Comparison of ENCODE assay signal across 8 cellular contexts in the genomic region with DNA sequence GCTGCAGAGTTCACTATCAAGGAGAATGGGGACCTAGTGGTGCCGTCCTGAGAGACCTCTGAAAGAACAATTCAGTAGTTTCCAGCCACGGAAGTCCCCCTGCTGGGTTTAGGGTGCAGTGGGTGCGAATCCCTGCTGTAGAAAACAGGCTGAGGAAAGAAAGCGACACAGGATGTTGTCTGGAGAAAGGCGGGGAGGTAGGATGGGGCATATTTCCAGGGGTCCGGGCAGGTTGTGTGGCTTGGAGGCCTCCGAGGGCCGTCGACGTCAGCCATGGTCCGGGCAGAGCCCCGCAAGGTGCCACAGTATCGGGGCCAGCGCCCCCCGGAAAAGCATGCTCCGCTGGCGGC. TPM values are rescaled to one million over a fixed set of nuclear protein-coding genes. Genes with fewer than 3 reads are reported as not detected.
DNase-seq lines count a peak whose midpoint lies in the region; ATAC-seq and TF ChIP-seq lines count a peak whose summit lies in the region.

No MANE protein-coding gene starts in this region.

- peaks cover 51% of the 10 kb centered on the region for H3K79me2 ChIP-seq in PC-3 (ENCODE audit: low read length)

- peaks cover 26% of the 10 kb centered on the region for H4K20me1 ChIP-seq in PC-3 (ENCODE audit: low read length)

- intact Hi-C loops in PC-3 (cut with micrococcal nuclease) (loop anchor here (1.0 to 2.0 kb wide), 5 partner anchors 14 to 96 kb away; a partner anchor contains a TSS), heart left ventricle (cut with DNase I) (loop anchor here in 6 of 10 donors (1.0 to 10.0 kb wide), 7 partner anchors 24 to 206 kb away; a partner anchor contains a TSS), sciatic nerve (cut with DNase I) (loop anchor here (5.0 kb wide), 1 partner anchor 93 kb away; no protein-coding TSS in a partner anchor)

- H3K27me3 ChIP-seq in PC-3 (ENCODE audit: low read length) (no peaks in the 10 kb centered on the region), heart left ventricle (no peaks in the 10 kb centered on the region)

- H3K4me1 ChIP-seq in PC-3 (ENCODE audit: insufficient read depth, low read length) = peaks cover 21% of the 10 kb centered on the region
- peaks cover 0 to 63% (median 34%) of the 10 kb centered on the region in 12 donors for H3K4me1 ChIP-seq in heart left ventricle

- peak overlapping the region; percentile 99 for H3K9ac ChIP-seq in PC-3 (ENCODE audit: low read length)

- H2AFZ ChIP-seq in PC-3 (ENCODE audit: low read length) = peak overlapping the region; percentile 81

- H3K9me2 ChIP-seq in PC-3 (replicated peaks; ENCODE audit: low read length) = no peaks in the 10 kb centered on the region

- no peak; the same call in 1 of the 2 replicates for TF ChIP-seq CTCF in PC-3 (conservative IDR thresholded peaks at IDR 0.05; ENCODE audit: low read depth, low read length)
- peak in 1 of 12 donors; percentile 5 for TF ChIP-seq CTCF in heart left ventricle (IDR thresholded peaks at IDR 0.05)

- peak overlapping the region; percentile 89 for H3K27ac ChIP-seq in PC-3 (ENCODE audit: low read length)
- H3K27ac ChIP-seq in heart left ventricle = peak overlapping the region; percentile 88 to 100 (median 98)

- H3K9me3 ChIP-seq in PC-3 (ENCODE audit: low read length) = no peaks in the 10 kb centered on the region
- H3K9me3 ChIP-seq in heart left ventricle = no peaks in the 10 kb centered on the region

- 2 to 3% (median 3%) methylated on average over 15 to 17 of the region's 17 CpGs for WGBS in heart left ventricle, 4 donors

- POLR2A ChIA-PET in PC-3 (lab: Charles Lee; ENCODE audit: unreplicated experiment) = no interaction called here

- peak; percentile 62 for DNase-seq in NCI-H748 (lab: John Stamatoyannopoulos, UW; ENCODE audit: unreplicated experiment)
- DNase-seq in NCI-H748 treated with DMSO at 0.1 percent for 48 hours (lab: John Stamatoyannopoulos, UW) = no peak
- DNase-seq in PC-3 = peak; percentile 46
- peak; percentile 54 for DNase-seq in activated naive CD4-positive, alpha-beta T cell treated with anti-CD3 and anti-CD28 coated beads, Interleukin-2, amount 50 U/mL, for 16 hours
- DNase-seq in heart left ventricle = peak in 1 of 5 donors; percentile 46
- no peak for DNase-seq in sciatic nerve (ENCODE audit: low spot score)
- no peak for DNase-seq in dedifferentiated amniotic fluid mesenchymal stem cell (ENCODE audit: extremely low spot score)

- H3K4me3 ChIP-seq in PC-3 (ENCODE audit: low read length) = peak overlapping the region; percentile 83
- H3K4me3 ChIP-seq in heart left ventricle = peak overlapping the region; percentile 58 to 94 (median 80)

- H3K36me3 ChIP-seq in PC-3 (ENCODE audit: low read depth, low read length) (peaks cover 3% of the 10 kb centered on the region; the same call in 1 of the 2 replicates), heart left ventricle (no peaks in the 10 kb centered on the region)

- ATAC-seq in HG02759 (IDR thresholded peaks at IDR 0.05; ENCODE audit: unreplicated experiment) (peak; percentile 13), PC-3 (peak; percentile 5), heart left ventricle (peak in 2 of 4 donors; percentile 7 to 17), sciatic nerve (peak; percentile 8)

- CTCF ChIA-PET in PC-3 (lab: Charles Lee) = no interaction called here

- TF ChIP-seq POLR2A in heart left ventricle (IDR thresholded peaks at IDR 0.05) = no peak

- TSS peak; percentile 46 for BruUV-seq in PC-3 (replicated peaks; lab: Mats Ljungman, UMichigan)

- peak overlapping the region; percentile 91 for H3K4me2 ChIP-seq in PC-3 (ENCODE audit: low read length)

- no peaks in the 10 kb centered on the region for H3F3A ChIP-seq in PC-3 (ENCODE audit: low read length, unreplicated experiment)

RNA-seq across cellular contexts. Expression of a gene that starts 0.8 kb away (rescaled TPM):
- total RNA-seq in PC-3 (2014; rRNA removed) (34.8 and 43.5 TPM in 2 replicates), heart left ventricle (10 to 100 TPM; 32.1 to 58.9 (median 49.3) TPM), sciatic nerve (83.9 TPM)
- 1 to 10 TPM; 4.3 to 9.0 TPM for polyA plus RNA-seq in heart left ventricle

Comparison
In these comparisons a context has a peak if more than half of its experiments do, and no peak if none do; other contexts are left out.
1. DNase-seq: peak in NCI-H748 (single experiment), PC-3 (single experiment) and activated naive CD4-positive, alpha-beta T cell treated with anti-CD3 and anti-CD28 coated beads, Interleukin-2, amount 50 U/mL, for 16 hours (single experiment); none in NCI-H748 treated with DMSO at 0.1 percent for 48 hours (single experiment), sciatic nerve (single experiment) and dedifferentiated amniotic fluid mesenchymal stem cell (single experiment).